Comparison of ENCODE assay signal across 7 cellular contexts in genomic region chr1:201709564-201710295, GRCh38.
A peak's percentile ranks its signal among the peaks of the same experiment; 100 is the strongest.
DNase-seq lines count a peak whose midpoint lies in the region; TF ChIP-seq lines count a peak whose summit lies in the region.

No MANE protein-coding gene starts in this region.

- peak; percentile 20 for DNase-seq in GM06990 (ENCODE audit: extremely low read depth, insufficient read length)
- peak; percentile 93 for DNase-seq in H7
- peak; percentile 56 for DNase-seq in NCI-H2196 (lab: John Stamatoyannopoulos, UW; ENCODE audit: unreplicated experiment)
- DNase-seq in activated CD4-positive, alpha-beta T cell treated with anti-CD3 and anti-CD28 coated beads, Interleukin-2, amount 50 U/mL, for 4 hours: peak; percentile 40 to 49
- DNase-seq in effector CD4-positive, alpha-beta T cell: peak; percentile 34
- peak; percentile 78 for DNase-seq in midbrain (lab: John Stamatoyannopoulos, UW)
- peak; percentile 83 for DNase-seq in stimulated activated CD8-positive, alpha-beta memory T cell treated with anti-CD3 and anti-CD28 coated beads, Interleukin-4, amount 100 ng/mL, for 48 hours

- peak; percentile 98 for TF ChIP-seq CTCF in GM06990 (IDR thresholded peaks at IDR 0.05; ENCODE audit: insufficient read depth, low read length, poor library complexity, severe bottlenecking)

- H3K4me3 ChIP-seq in GM06990 (replicated peaks; ENCODE audit: low read depth, low read length): no peak overlapping the region
- H3K4me3 ChIP-seq in H7 (ENCODE audit: insufficient read depth, low read depth, low read length): no peak overlapping the region

- H3K27me3 ChIP-seq in GM06990 (replicated peaks; ENCODE audit: control insufficient read depth, insufficient read depth, low read length): no peaks in the 10 kb centered on the region; the same call in 1 of the 2 replicates
- H3K27me3 ChIP-seq in H7 (ENCODE audit: control insufficient read depth, insufficient read depth, low read length): no peaks in the 10 kb centered on the region

- H3K36me3 ChIP-seq in GM06990 (ENCODE audit: control insufficient read depth, insufficient read depth, low read length): no peaks in the 10 kb centered on the region
- no peaks in the 10 kb centered on the region for H3K36me3 ChIP-seq in H7 (replicated peaks; ENCODE audit: control insufficient read depth, insufficient read depth, low read length)

Comparison
In these comparisons a context has a peak if more than half of its experiments do, and no peak if none do; other contexts are left out.
1. DNase-seq: peak in every context shown above with its lines; median percentile 93 in H7; 83 in stimulated activated CD8-positive, alpha-beta memory T cell treated with anti-CD3 and anti-CD28 coated beads, Interleukin-4, amount 100 ng/mL, for 48 hours; 78 in midbrain; 56 in NCI-H2196; 44 in activated CD4-positive, alpha-beta T cell treated with anti-CD3 and anti-CD28 coated beads, Interleukin-2, amount 50 U/mL, for 4 hours; 34 in effector CD4-positive, alpha-beta T cell; 20 in GM06990.